ENCODE assay signal across 8 cellular contexts in the genomic region with DNA sequence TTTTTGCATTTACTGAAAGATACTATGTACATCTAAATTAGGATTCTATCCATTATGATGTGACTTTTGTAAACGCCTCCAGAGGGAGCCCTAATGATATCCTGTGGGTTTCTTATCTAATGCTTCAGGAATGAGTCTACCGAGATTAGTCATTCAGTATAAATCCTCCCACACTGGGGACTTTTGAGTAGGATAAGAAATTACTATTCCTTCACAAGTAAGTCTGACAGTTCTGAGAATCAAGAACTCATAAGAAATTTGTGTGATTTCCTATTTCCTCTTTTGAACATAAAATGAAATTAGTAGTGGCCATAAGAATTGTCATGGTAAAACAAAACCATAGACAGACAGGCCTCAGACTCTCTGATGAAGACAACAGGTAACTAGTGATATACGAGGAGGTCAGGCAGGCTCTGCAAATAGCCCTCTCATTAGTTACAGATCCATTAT.
DNase-seq lines count a peak whose midpoint lies in the region; ATAC-seq, FAIRE-seq and TF ChIP-seq lines count a peak whose summit lies in the region.

No MANE protein-coding gene starts in this region.

- peak; percentile 38; the same call in 1 of the 2 replicates for TF ChIP-seq CTCF in KMS-11 (conservative IDR thresholded peaks at IDR 0.05; ENCODE audit: low read depth, low read length)
- TF ChIP-seq CTCF in coronary artery (IDR thresholded peaks at IDR 0.05) = no peak

- no peak overlapping the region for H3K4me3 ChIP-seq in KMS-11 (IDR thresholded peaks at IDR 0.05; ENCODE audit: insufficient read depth, low read depth, low read length)
- no peak overlapping the region for H3K4me3 ChIP-seq in adipocyte (ENCODE audit: low read length)
- no peak overlapping the region for H3K4me3 ChIP-seq in coronary artery

- peak; percentile 73 for FAIRE-seq in A204.1 (lab: Jason Lieb, UNC)

- H3K4me2 ChIP-seq in KMS-11 = no peak overlapping the region

- H3K9me3 ChIP-seq in adipocyte (ENCODE audit: control insufficient read depth, low read length) = no peaks in the 10 kb centered on the region

- H3K9ac ChIP-seq in KMS-11 (no peak overlapping the region), adipocyte (ENCODE audit: low read length) (no peak overlapping the region)

- H3K4me1 ChIP-seq in KMS-11 (ENCODE audit: low read depth, poor library complexity, severe bottlenecking) (no peaks in the 10 kb centered on the region), adipocyte (ENCODE audit: control insufficient read depth, insufficient read depth, low read length) (peaks cover 5% of the 10 kb centered on the region)

- no peaks in the 10 kb centered on the region for H4K20me1 ChIP-seq in KMS-11 (ENCODE audit: insufficient read depth)

- H3K36me3 ChIP-seq in KMS-11 (ENCODE audit: insufficient read depth) = no peaks in the 10 kb centered on the region
- no peaks in the 10 kb centered on the region for H3K36me3 ChIP-seq in adipocyte (ENCODE audit: control insufficient read depth, insufficient read depth, low read length, severe bottlenecking)

- ATAC-seq in GM18508 (IDR thresholded peaks at IDR 0.05; ENCODE audit: insufficient read depth, unreplicated experiment) (peak; percentile 81), GM19467 (IDR thresholded peaks at IDR 0.05; ENCODE audit: unreplicated experiment) (no peak)

- H3K79me2 ChIP-seq in KMS-11 (ENCODE audit: insufficient read depth, low read depth) = no peaks in the 10 kb centered on the region

- H2AFZ ChIP-seq in KMS-11 (ENCODE audit: low read depth) = no peak overlapping the region

- peak; percentile 35 for DNase-seq in adipocyte (ENCODE audit: low read depth)
- peak; percentile 58 for DNase-seq in left kidney (ENCODE audit: low read depth, low spot score)
- DNase-seq in activated effector memory CD4-positive, alpha-beta T cell treated with anti-CD3 and anti-CD28 coated beads, Interleukin-2, amount 50 U/mL, for 16 hours = no peak
- no peak for DNase-seq in coronary artery (ENCODE audit: low spot score)

- H3K27ac ChIP-seq in KMS-11 (no peak overlapping the region), coronary artery (no peak overlapping the region)

- no peaks in the 10 kb centered on the region for H3K27me3 ChIP-seq in KMS-11 (ENCODE audit: insufficient read depth, low read depth)
- peaks cover 13% of the 10 kb centered on the region for H3K27me3 ChIP-seq in adipocyte (replicated peaks; ENCODE audit: control insufficient read depth, insufficient read depth, low read length)

Comparison
In these comparisons a context has a peak if more than half of its experiments do, and no peak if none do; other contexts are left out.
1. DNase-seq: peak in adipocyte (single experiment) and left kidney (single experiment); none in activated effector memory CD4-positive, alpha-beta T cell treated with anti-CD3 and anti-CD28 coated beads, Interleukin-2, amount 50 U/mL, for 16 hours (single experiment) and coronary artery (single experiment).